8 cellular contexts compared by ENCODE assay signal in genomic region chr17:20698463-20699206, GRCh38.
A peak's percentile ranks its signal among the peaks of the same experiment; 100 is the strongest.
DNase-seq lines count a peak whose midpoint lies in the region; ATAC-seq lines count a peak whose summit lies in the region.
"Not testable (repeated sequence)": the region's sequence is repeated elsewhere in the genome, so short reads cannot be mapped to it uniquely, and the experiment has no call there.

No MANE protein-coding gene starts in this region.

- CTCF ChIA-PET in CD4-positive, alpha-beta memory T cell (lab: Charles Lee; ENCODE audit: partially characterized antibody): not testable (repeated sequence)

- H3K36me3 ChIP-seq in CD4-positive, alpha-beta memory T cell (ENCODE audit: insufficient read depth, low read length); KOPT-K1 (ENCODE audit: insufficient read depth, low read length): not testable (repeated sequence)

- not testable (repeated sequence) for H3K9me3 ChIP-seq in CD4-positive, alpha-beta memory T cell (ENCODE audit: control insufficient read depth in 1 of 2, low read length in 2 of 2); KOPT-K1 (ENCODE audit: insufficient read depth, low read length, poor library complexity, severe bottlenecking)

- not testable (repeated sequence) for H3K4me3 ChIP-seq in CD4-positive, alpha-beta memory T cell (ENCODE audit: low read length in 2 of 2)

- not testable (repeated sequence) for H3K4me1 Mint-ChIP-seq in CD4-positive, alpha-beta memory T cell
- peaks cover 15% of the 10 kb centered on the region for H3K4me1 Mint-ChIP-seq in activated naive CD8-positive, alpha-beta T cell treated with anti-CD3 and anti-CD28 coated beads for 36 hours

- peak in 1 of 5 donors; percentile 1 for DNase-seq in CD4-positive, alpha-beta memory T cell
- DNase-seq in SW480 (ENCODE audit: low spot score): peak; percentile 36
- peak; percentile 5 for DNase-seq in activated naive CD8-positive, alpha-beta T cell treated with anti-CD3 and anti-CD28 coated beads for 36 hours
- DNase-seq in myocyte (ENCODE audit: low read depth): peak; percentile 31

- H3K4me3 Mint-ChIP-seq in CD4-positive, alpha-beta memory T cell: peak overlapping the region in 5 of 8 donors; percentile 32 to 60 (median 38)
- peak overlapping the region; percentile 57 for H3K4me3 Mint-ChIP-seq in activated naive CD8-positive, alpha-beta T cell treated with anti-CD3 and anti-CD28 coated beads for 36 hours

- not testable (repeated sequence) for H3K27ac ChIP-seq in CD4-positive, alpha-beta memory T cell (ENCODE audit: low read depth, low read length)
- H3K27ac ChIP-seq in KOPT-K1 (ENCODE audit: low read depth, low read length, poor library complexity, severe bottlenecking): peak overlapping the region; percentile 31

- intact Hi-C loops in CD4-positive, alpha-beta memory T cell (cut with micrococcal nuclease): not testable (repeated sequence)

- ATAC-seq in GM18870 (IDR thresholded peaks at IDR 0.05; ENCODE audit: unreplicated experiment): peak; percentile 88
- peak; percentile 90 for ATAC-seq in GM21619 (IDR thresholded peaks at IDR 0.05; ENCODE audit: unreplicated experiment)
- ATAC-seq in HG03095 (IDR thresholded peaks at IDR 0.05; ENCODE audit: unreplicated experiment): peak; percentile 91

- not testable (repeated sequence) for H3K27me3 ChIP-seq in CD4-positive, alpha-beta memory T cell (ENCODE audit: insufficient read depth, low read length)

- not testable (repeated sequence) for H3K27ac Mint-ChIP-seq in CD4-positive, alpha-beta memory T cell
- H3K27ac Mint-ChIP-seq in activated naive CD8-positive, alpha-beta T cell treated with anti-CD3 and anti-CD28 coated beads for 36 hours: peak overlapping the region; percentile 82

- POLR2A ChIA-PET in CD4-positive, alpha-beta memory T cell (lab: Charles Lee; ENCODE audit: partially characterized antibody): not testable (repeated sequence)

- H3K27me3 Mint-ChIP-seq in CD4-positive, alpha-beta memory T cell; activated naive CD8-positive, alpha-beta T cell treated with anti-CD3 and anti-CD28 coated beads for 36 hours: not testable (repeated sequence)

- not testable (repeated sequence) for H3K9me3 Mint-ChIP-seq in CD4-positive, alpha-beta memory T cell; activated naive CD8-positive, alpha-beta T cell treated with anti-CD3 and anti-CD28 coated beads for 36 hours

- H3K4me1 ChIP-seq in CD4-positive, alpha-beta memory T cell (ENCODE audit: insufficient read depth, low read length): not testable (repeated sequence)

- not testable (repeated sequence) for H3K36me3 Mint-ChIP-seq in CD4-positive, alpha-beta memory T cell; activated naive CD8-positive, alpha-beta T cell treated with anti-CD3 and anti-CD28 coated beads for 36 hours
